ENCODE assay signal across 16 cellular contexts in the genomic region with DNA sequence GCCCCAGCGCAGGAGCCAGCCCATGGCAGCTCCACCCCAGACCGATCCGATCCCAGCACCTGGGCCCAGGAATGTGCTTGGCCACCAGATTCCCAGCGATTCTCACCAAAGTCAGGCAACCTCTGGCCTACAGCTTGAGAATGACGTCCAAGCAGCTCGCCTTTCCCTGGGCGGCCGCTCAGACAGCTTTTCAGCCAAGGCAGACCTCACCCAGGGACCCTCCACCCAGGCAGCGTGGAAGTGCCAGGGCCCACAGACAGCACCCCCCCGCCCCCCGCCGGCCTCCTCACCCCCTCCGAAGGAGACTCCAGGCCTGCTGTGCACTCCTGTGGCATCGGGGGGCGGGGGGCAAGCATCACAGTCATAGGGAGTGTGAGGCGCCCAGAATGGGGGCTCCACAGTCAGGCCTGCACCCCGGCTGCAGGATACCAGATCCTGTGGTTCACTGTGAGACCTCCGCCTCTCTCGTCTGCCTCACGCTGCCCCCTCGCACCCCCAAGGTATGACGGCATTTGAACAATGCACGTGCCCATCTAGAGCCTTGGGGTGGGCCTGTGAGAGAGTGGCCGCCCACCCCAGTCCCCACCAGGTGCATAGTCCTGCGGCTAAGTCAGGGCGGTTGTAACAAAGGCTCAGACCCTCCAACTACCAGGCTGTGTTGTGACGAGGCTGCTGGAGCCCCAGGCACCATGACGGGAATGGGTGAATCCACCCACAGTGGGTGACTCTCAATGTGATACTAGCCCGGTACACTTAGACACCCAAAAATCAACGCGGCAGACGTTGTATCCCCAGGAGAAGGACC. TPM values are rescaled to one million over a fixed set of nuclear protein-coding genes. Genes with fewer than 3 reads are reported as not detected.
DNase-seq lines count a peak whose midpoint lies in the region; ATAC-seq and TF ChIP-seq lines count a peak whose summit lies in the region.
"Had no signal": no experiment of that assay in that cellular context is flagged by ENCODE, and none has a peak within 500 bp of the region (broad histone marks: within the 10 kb centered on the region; RNA-seq: fewer than 3 reads in every experiment).

No MANE protein-coding gene starts in this region.

- H2AFZ ChIP-seq in osteoblast (ENCODE audit: low read length), result no peak overlapping the region

- no peak for TF ChIP-seq POLR2A in esophagus squamous epithelium (IDR thresholded peaks at IDR 0.05)

- intact Hi-C loops in esophagus squamous epithelium (cut with DNase I), result no loop called here

- H3K9me3 Mint-ChIP-seq in stimulated activated effector memory CD8-positive, alpha-beta T cell treated with anti-CD3 and anti-CD28 coated beads, Interleukin-12 subunit alpha, Interleukin-12 subunit beta, amount 100 ng/mL, for 72 hours, result no peaks in the 10 kb centered on the region
- H3K9me3 Mint-ChIP-seq: stimulated activated naive CD8-positive, alpha-beta T cell treated with anti-CD3 and anti-CD28 coated beads, Interleukin-15, amount 100 ng/mL, for 72 hours had no signal

- H3K4me3 ChIP-seq in esophagus squamous epithelium, result no peak overlapping the region
- no peak overlapping the region for H3K4me3 ChIP-seq in osteoblast (ENCODE audit: insufficient read depth, low read length)
- H3K4me3 ChIP-seq: adrenal gland had no signal

- peaks cover 7% of the 10 kb centered on the region for H3K4me1 Mint-ChIP-seq in stimulated activated effector memory CD8-positive, alpha-beta T cell treated with anti-CD3 and anti-CD28 coated beads, Interleukin-12 subunit alpha, Interleukin-12 subunit beta, amount 100 ng/mL, for 72 hours

- H3K4me1 ChIP-seq in esophagus squamous epithelium, result peaks cover 9 to 81% (median 60%) of the 10 kb centered on the region in 3 donors
- H3K4me1 ChIP-seq in osteoblast (ENCODE audit: insufficient read depth, low read length), result peaks cover 3% of the 10 kb centered on the region

- H3K27me3 ChIP-seq in esophagus squamous epithelium (no peaks in the 10 kb centered on the region), osteoblast (ENCODE audit: insufficient read depth, low read length) (no peaks in the 10 kb centered on the region)
- H3K27me3 ChIP-seq: adrenal gland had no signal

- H3K36me3 ChIP-seq in esophagus squamous epithelium, result peaks cover 0 to 5% (median 0%) of the 10 kb centered on the region in 3 donors
- H3K36me3 ChIP-seq in osteoblast (ENCODE audit: insufficient read depth, low read length), result peaks cover 22% of the 10 kb centered on the region

- ATAC-seq in stimulated activated effector memory CD8-positive, alpha-beta T cell treated with anti-CD3 and anti-CD28 coated beads, Interleukin-12 subunit alpha, Interleukin-12 subunit beta, amount 100 ng/mL, for 72 hours, result no peak
- ATAC-seq: stimulated activated naive CD8-positive, alpha-beta T cell treated with anti-CD3 and anti-CD28 coated beads, Interleukin-15, amount 100 ng/mL, for 72 hours had no signal

- H4K20me1 ChIP-seq in osteoblast (ENCODE audit: insufficient read depth, low read length), result peaks cover 86% of the 10 kb centered on the region

- WGBS in esophagus squamous epithelium, 2 donors, result 74 to 83% methylated on average over 3 to 8 of the region's 32 CpGs

- H3K4me3 Mint-ChIP-seq in stimulated activated effector memory CD8-positive, alpha-beta T cell treated with anti-CD3 and anti-CD28 coated beads, Interleukin-12 subunit alpha, Interleukin-12 subunit beta, amount 100 ng/mL, for 72 hours, result no peak overlapping the region
- H3K4me3 Mint-ChIP-seq: stimulated activated naive CD8-positive, alpha-beta T cell treated with anti-CD3 and anti-CD28 coated beads, Interleukin-15, amount 100 ng/mL, for 72 hours had no signal

- no peak overlapping the region for H3K27ac Mint-ChIP-seq in stimulated activated effector memory CD8-positive, alpha-beta T cell treated with anti-CD3 and anti-CD28 coated beads, Interleukin-12 subunit alpha, Interleukin-12 subunit beta, amount 100 ng/mL, for 72 hours

- TF ChIP-seq CTCF in esophagus squamous epithelium (IDR thresholded peaks at IDR 0.05), result no peak
- no peak for TF ChIP-seq CTCF in osteoblast (IDR thresholded peaks at IDR 0.05; ENCODE audit: extremely low read depth, low read depth, low read length)

- no peaks in the 10 kb centered on the region for H3K36me3 Mint-ChIP-seq in stimulated activated effector memory CD8-positive, alpha-beta T cell treated with anti-CD3 and anti-CD28 coated beads, Interleukin-12 subunit alpha, Interleukin-12 subunit beta, amount 100 ng/mL, for 72 hours

- no peak overlapping the region for H3K4me2 ChIP-seq in osteoblast (ENCODE audit: insufficient read depth, low read length)

- H3K9me3 ChIP-seq in esophagus squamous epithelium, result no peaks in the 10 kb centered on the region
- no peaks in the 10 kb centered on the region for H3K9me3 ChIP-seq in osteoblast (ENCODE audit: low read depth, low read length)
- H3K9me3 ChIP-seq: adrenal gland had no signal

- DNase-seq in esophagus squamous epithelium (lab: John Stamatoyannopoulos, UW) (no peak), osteoblast (ENCODE audit: insufficient read length, low spot score, missing footprints) (peak; percentile 58), amygdala (lab: John Stamatoyannopoulos, UW) (no peak), cerebellum (ENCODE audit: low spot score) (no peak), glomerular visceral epithelial cell (ENCODE audit: extremely low spot score) (no peak)
- no peak for DNase-seq in stimulated activated effector memory CD8-positive, alpha-beta T cell treated with anti-CD3 and anti-CD28 coated beads, Interleukin-12 subunit alpha, Interleukin-12 subunit beta, amount 100 ng/mL, for 72 hours (ENCODE audit: low spot score in 2 of 2)
- DNase-seq: adrenal gland; AML-193; HCEC 1CT; NCI-H146; NCI-H226; NK-92 treated with Interleukin-12 subunit alpha and Interleukin-12 subunit beta, amount 100 ng/mL, for 24 hours; stimulated activated CD4-positive, alpha-beta T cell treated with anti-CD3 and anti-CD28 coated beads, Interleukin-15, amount 100 ng/mL, for 24 hours; stimulated activated naive CD8-positive, alpha-beta T cell treated with anti-CD3 and anti-CD28 coated beads, Interleukin-15, amount 100 ng/mL, for 72 hours had no signal

- H3K27ac ChIP-seq in angular gyrus (ENCODE audit: low read depth, low read length) (peak overlapping the region; percentile 68), esophagus squamous epithelium (peak overlapping the region in 3 of 4 donors; percentile 52 to 62 (median 61)), osteoblast (ENCODE audit: low read depth, low read length) (no peak overlapping the region), temporal lobe (ENCODE audit: low read depth, low read length) (peak overlapping the region; percentile 62)

- peaks cover 96% of the 10 kb centered on the region for H3K79me2 ChIP-seq in osteoblast (ENCODE audit: insufficient read depth, low read length)

RNA-seq across cellular contexts. Expression of gene CEP295NL, which starts 6.0 kb away (rescaled TPM):
- total RNA-seq in esophagus squamous epithelium, result 1 to 10 TPM in 2 of 4 donors, under 1 TPM in 2; 0.42 to 6.9 (median 1.1) TPM
- total RNA-seq in osteoblast, result 2.5 and 5.3 TPM in 2 replicates
- 1.7 TPM for total RNA-seq in temporal lobe
- total RNA-seq in cerebellum, result 2.4 TPM

RNA-seq across cellular contexts. Expression of gene TIMP2, which starts 28.2 kb away (rescaled TPM):
- total RNA-seq in esophagus squamous epithelium, result 100 to 1,000 TPM in 1 of 4 donors, 10 to 100 TPM in 2, 1 to 10 TPM in 1; 6.1 to 154 (median 28.2) TPM
- 164 and 171 TPM in 2 replicates for total RNA-seq in osteoblast
- 70.6 TPM for total RNA-seq in temporal lobe
- 36.2 TPM for total RNA-seq in cerebellum

RNA-seq across cellular contexts. Expression of gene USP36, which starts 56.4 kb away (rescaled TPM):
- total RNA-seq in esophagus squamous epithelium (10 to 100 TPM; 13.2 to 38.9 (median 22.4) TPM), osteoblast (30.8 and 34.8 TPM in 2 replicates), temporal lobe (17.9 TPM), cerebellum (24.3 TPM)
